16 cellular contexts compared by ENCODE assay signal in genomic region chr5:88870280-88870679, GRCh38.
"Had no signal": no experiment of that assay in that cellular context is flagged by ENCODE, and none has a peak within 500 bp of the region (broad histone marks: within the 10 kb centered on the region; RNA-seq: fewer than 3 reads in every experiment).

No MANE protein-coding gene starts in this region.

- H3K4me3 Mint-ChIP-seq: activated naive CD4-positive, alpha-beta T cell treated with anti-CD3 and anti-CD28 coated beads, Interleukin-2, amount 10 ng/mL, durations not matched to agents 7 days and 5 days; activated naive CD8-positive, alpha-beta T cell treated with anti-CD3 and anti-CD28 coated beads, Interleukin-2, amount 50 U/mL, for 24 hours; memory B cell; neural crest cell; stimulated activated naive CD8-positive, alpha-beta T cell treated with anti-CD3 and anti-CD28 coated beads, Interleukin-15, amount 100 ng/mL, for 72 hours had no signal

- ATAC-seq: activated naive CD8-positive, alpha-beta T cell treated with anti-CD3 and anti-CD28 coated beads, Interleukin-2, amount 50 U/mL, for 24 hours; stimulated activated naive CD8-positive, alpha-beta T cell treated with anti-CD3 and anti-CD28 coated beads, Interleukin-15, amount 100 ng/mL, for 72 hours had no signal

- H3K9me3 Mint-ChIP-seq: activated naive CD4-positive, alpha-beta T cell treated with anti-CD3 and anti-CD28 coated beads, Interleukin-2, amount 10 ng/mL, durations not matched to agents 7 days and 5 days; activated naive CD8-positive, alpha-beta T cell treated with anti-CD3 and anti-CD28 coated beads, Interleukin-2, amount 50 U/mL, for 24 hours; memory B cell; neural crest cell; stimulated activated naive CD8-positive, alpha-beta T cell treated with anti-CD3 and anti-CD28 coated beads, Interleukin-15, amount 100 ng/mL, for 72 hours had no signal

- H3K27me3 Mint-ChIP-seq: activated naive CD4-positive, alpha-beta T cell treated with anti-CD3 and anti-CD28 coated beads, Interleukin-2, amount 10 ng/mL, durations not matched to agents 7 days and 5 days; memory B cell; progenitor cell of endocrine pancreas had no signal

- H3K27me3 ChIP-seq: brain microvascular endothelial cell, esophagus squamous epithelium, right atrium auricular region had no signal

- H3K27ac Mint-ChIP-seq: activated naive CD4-positive, alpha-beta T cell treated with anti-CD3 and anti-CD28 coated beads, Interleukin-2, amount 10 ng/mL, durations not matched to agents 7 days and 5 days; activated naive CD8-positive, alpha-beta T cell treated with anti-CD3 and anti-CD28 coated beads, Interleukin-2, amount 50 U/mL, for 24 hours; memory B cell; progenitor cell of endocrine pancreas; stimulated activated naive CD8-positive, alpha-beta T cell treated with anti-CD3 and anti-CD28 coated beads, Interleukin-15, amount 100 ng/mL, for 72 hours had no signal

- H3K4me1 Mint-ChIP-seq: activated naive CD4-positive, alpha-beta T cell treated with anti-CD3 and anti-CD28 coated beads, Interleukin-2, amount 10 ng/mL, durations not matched to agents 7 days and 5 days; stimulated activated naive CD8-positive, alpha-beta T cell treated with anti-CD3 and anti-CD28 coated beads, Interleukin-15, amount 100 ng/mL, for 72 hours had no signal

- DNase-seq: activated CD4-positive, alpha-beta T cell treated with anti-CD3 and anti-CD28 coated beads, Interleukin-2, amount 50 U/mL, for 1 hour; activated CD8-positive, alpha-beta memory T cell treated with anti-CD3 and anti-CD28 coated beads, Interleukin-2, amount 50 U/mL, for 4 hours; activated effector memory CD4-positive, alpha-beta T cell treated with Interleukin-2 at 50 U/mL for 16 hours; activated naive CD4-positive, alpha-beta T cell treated with anti-CD3 and anti-CD28 coated beads, Interleukin-2, amount 10 ng/mL, durations not matched to agents 7 days and 5 days; activated naive CD8-positive, alpha-beta T cell treated with anti-CD3 and anti-CD28 coated beads, Interleukin-2, amount 50 U/mL, for 24 hours; activated T-cell treated with anti-CD3 and anti-CD28 coated beads, Interleukin-2, amount 50 U/mL, for 48 hours; brain microvascular endothelial cell; central memory CD4-positive, alpha-beta T cell; effector memory CD4-positive, alpha-beta T cell; esophagus squamous epithelium; stimulated activated naive CD8-positive, alpha-beta T cell treated with anti-CD3 and anti-CD28 coated beads, Interleukin-15, amount 100 ng/mL, for 72 hours; trophoblast cell had no signal

- H3K4me3 ChIP-seq: esophagus squamous epithelium, right atrium auricular region had no signal

- H3K27ac ChIP-seq: brain microvascular endothelial cell, esophagus squamous epithelium, right atrium auricular region had no signal
